In the genomic region with DNA sequence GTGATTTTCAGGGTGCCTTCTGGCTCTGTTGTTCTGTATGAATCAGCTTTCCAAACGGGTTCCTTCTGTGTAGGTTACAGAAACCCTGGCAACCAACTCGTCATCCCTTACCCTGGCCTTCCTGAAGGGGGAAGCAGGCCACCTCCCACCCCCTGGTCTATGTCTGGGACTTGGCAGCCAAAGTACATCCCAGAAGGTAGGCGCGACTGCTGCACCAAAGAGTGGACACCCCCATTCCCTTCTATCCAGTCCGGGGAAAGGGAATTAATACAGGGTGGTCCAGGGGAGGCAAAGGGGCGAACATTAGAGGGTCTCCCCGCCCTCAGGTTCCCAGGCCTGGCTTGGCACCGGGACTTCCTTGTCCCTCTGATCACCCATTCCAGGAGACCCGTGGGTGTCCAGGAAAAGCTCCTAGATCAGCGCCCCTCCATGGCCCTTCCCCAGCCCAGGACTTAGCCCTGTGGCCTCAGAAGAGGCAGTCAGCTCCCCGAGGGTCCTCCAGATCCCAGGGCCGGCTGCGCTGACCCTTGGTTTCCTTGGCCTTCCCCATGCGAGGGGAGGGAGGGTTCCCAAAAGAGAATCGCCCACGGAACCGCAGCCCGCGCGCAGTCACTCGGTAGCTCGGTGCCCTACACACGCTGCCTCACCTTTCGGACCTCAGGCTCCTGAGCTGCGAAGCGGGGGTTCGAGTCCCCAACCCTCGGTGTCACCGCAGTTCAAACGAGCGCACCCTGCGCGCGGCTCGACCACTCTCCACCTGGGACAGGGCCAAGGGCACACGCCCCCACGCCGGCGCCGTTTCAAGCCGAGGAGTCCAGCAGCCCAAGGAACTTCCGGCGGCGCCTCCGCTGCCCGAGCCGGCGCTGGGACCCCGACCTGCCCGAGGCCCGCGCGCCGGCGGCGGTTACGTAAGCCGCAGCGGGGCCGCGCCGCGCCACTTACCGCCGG, we compare ENCODE assay signal across 8 cellular contexts. TPM values are rescaled to one million over a fixed set of nuclear protein-coding genes. Genes with fewer than 3 reads are reported as not detected.
DNase-seq lines count a peak whose midpoint lies in the region; ATAC-seq, FAIRE-seq and TF ChIP-seq lines count a peak whose summit lies in the region.

A gene with protein sequence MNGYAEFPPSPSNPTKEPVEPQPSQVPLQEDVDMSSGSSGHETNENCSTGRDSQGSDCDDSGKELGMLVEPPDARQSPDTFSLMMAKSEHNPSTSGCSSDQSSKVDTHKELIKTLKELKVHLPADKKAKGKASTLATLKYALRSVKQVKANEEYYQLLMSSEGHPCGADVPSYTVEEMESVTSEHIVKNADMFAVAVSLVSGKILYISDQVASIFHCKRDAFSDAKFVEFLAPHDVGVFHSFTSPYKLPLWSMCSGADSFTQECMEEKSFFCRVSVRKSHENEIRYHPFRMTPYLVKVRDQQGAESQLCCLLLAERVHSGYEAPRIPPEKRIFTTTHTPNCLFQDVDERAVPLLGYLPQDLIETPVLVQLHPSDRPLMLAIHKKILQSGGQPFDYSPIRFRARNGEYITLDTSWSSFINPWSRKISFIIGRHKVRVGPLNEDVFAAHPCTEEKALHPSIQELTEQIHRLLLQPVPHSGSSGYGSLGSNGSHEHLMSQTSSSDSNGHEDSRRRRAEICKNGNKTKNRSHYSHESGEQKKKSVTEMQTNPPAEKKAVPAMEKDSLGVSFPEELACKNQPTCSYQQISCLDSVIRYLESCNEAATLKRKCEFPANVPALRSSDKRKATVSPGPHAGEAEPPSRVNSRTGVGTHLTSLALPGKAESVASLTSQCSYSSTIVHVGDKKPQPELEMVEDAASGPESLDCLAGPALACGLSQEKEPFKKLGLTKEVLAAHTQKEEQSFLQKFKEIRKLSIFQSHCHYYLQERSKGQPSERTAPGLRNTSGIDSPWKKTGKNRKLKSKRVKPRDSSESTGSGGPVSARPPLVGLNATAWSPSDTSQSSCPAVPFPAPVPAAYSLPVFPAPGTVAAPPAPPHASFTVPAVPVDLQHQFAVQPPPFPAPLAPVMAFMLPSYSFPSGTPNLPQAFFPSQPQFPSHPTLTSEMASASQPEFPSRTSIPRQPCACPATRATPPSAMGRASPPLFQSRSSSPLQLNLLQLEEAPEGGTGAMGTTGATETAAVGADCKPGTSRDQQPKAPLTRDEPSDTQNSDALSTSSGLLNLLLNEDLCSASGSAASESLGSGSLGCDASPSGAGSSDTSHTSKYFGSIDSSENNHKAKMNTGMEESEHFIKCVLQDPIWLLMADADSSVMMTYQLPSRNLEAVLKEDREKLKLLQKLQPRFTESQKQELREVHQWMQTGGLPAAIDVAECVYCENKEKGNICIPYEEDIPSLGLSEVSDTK (N-terminal part only) (minus strand): TSS at position 909 of the 948 bp plus-strand sequence. CDS start 10,674 bp downstream, outside the sequence.

- H3K27ac ChIP-seq in endothelial cell of umbilical vein (ENCODE audit: insufficient read depth, low read depth, low read length) (peak within 1 kb of the TSS; percentile 56), stomach smooth muscle (ENCODE audit: low read length) (peak within 1 kb of the TSS; percentile 98)

- dilution Hi-C loops in endothelial cell of umbilical vein (cut with MboI; ENCODE audit: extremely low pct_ligation_motif_present, low sequenced_read_pairs), result no loop called here

- peak; percentile 57 for DNase-seq in stimulated activated CD4-positive, alpha-beta T cell treated with anti-CD3 and anti-CD28 coated beads, Interleukin-15, amount 100 ng/mL, for 24 hours
- no peak for DNase-seq in stimulated activated CD4-positive, alpha-beta T cell treated with anti-CD3 and anti-CD28 coated beads, Interleukin-12 subunit alpha, Interleukin-12 subunit beta, amount 100 ng/mL, for 4 hours
- DNase-seq in NCI-H1694 (lab: John Stamatoyannopoulos, UW), result peak; percentile 34
- DNase-seq in activated CD4-positive, alpha-beta T cell treated with anti-CD3 and anti-CD28 coated beads, Interleukin-2, amount 50 U/mL, for 4 hours, result peak; percentile 17 to 35
- peak; percentile 65 for DNase-seq in endothelial cell of umbilical vein (ENCODE audit: low read depth, low spot score)
- peak; percentile 21 for DNase-seq in midbrain (lab: John Stamatoyannopoulos, UW)

- no peaks in the 10 kb centered on the region for H4K20me1 ChIP-seq in endothelial cell of umbilical vein (replicated peaks; ENCODE audit: control insufficient read depth, extremely low read depth, insufficient read depth, low read length)

- POLR2A ChIA-PET in endothelial cell of umbilical vein (lab: Charles Lee), result no interaction called here

- H2AFZ ChIP-seq in endothelial cell of umbilical vein (ENCODE audit: low read depth, low read length), result peak within 1 kb of the TSS; percentile 53

- no peak for FAIRE-seq in endothelial cell of umbilical vein (lab: Jason Lieb, UNC)

- TSS peak; percentile 32 for BruUV-seq in endothelial cell of umbilical vein (replicated peaks; lab: Mats Ljungman, UMichigan)

- H3K4me1 ChIP-seq in endothelial cell of umbilical vein (ENCODE audit: control insufficient read depth, extremely low read depth, insufficient read depth, low read length) (peaks cover 14% of the 10 kb centered on the region), stomach smooth muscle (ENCODE audit: control insufficient read depth, insufficient read depth, low read length) (peaks cover 56% of the 10 kb centered on the region)

- no peak for TF ChIP-seq CTCF in endothelial cell of umbilical vein (IDR thresholded peaks at IDR 0.05; ENCODE audit: extremely low read depth in 1 of 2, insufficient read depth in 1 of 2, low read depth in 1 of 2, low read length in 2 of 2)

- ATAC-seq in HG02571 (IDR thresholded peaks at IDR 0.05; ENCODE audit: unreplicated experiment), result peak; percentile 34

- no peaks in the 10 kb centered on the region for H3K9me1 ChIP-seq in endothelial cell of umbilical vein (replicated peaks; ENCODE audit: control insufficient read depth, extremely low read depth, insufficient read depth, low read length)

- H3K9ac ChIP-seq in endothelial cell of umbilical vein (replicated peaks; ENCODE audit: extremely low read depth, insufficient read depth, low read length) (peak within 1 kb of the TSS; percentile 78), stomach smooth muscle (ENCODE audit: low read length in 2 of 2) (peak within 1 kb of the TSS; percentile 95 to 99)

- peak within 1 kb of the TSS; percentile 22 to 79 (median 48) for H3K4me3 ChIP-seq in endothelial cell of umbilical vein (replicated peaks in 1 of 3; ENCODE audit: insufficient read depth in 1 of 3, low read depth in 1 of 3, low read length in 3 of 3)
- H3K4me3 ChIP-seq in stomach smooth muscle (ENCODE audit: low read length in 2 of 2), result peak within 1 kb of the TSS; percentile 88 to 97

- peak within 1 kb of the TSS; percentile 71 for H3K4me2 ChIP-seq in endothelial cell of umbilical vein (ENCODE audit: insufficient read depth, low read length)

- no peaks in the 10 kb centered on the region for H3K79me2 ChIP-seq in endothelial cell of umbilical vein (ENCODE audit: control insufficient read depth, insufficient read depth, low read length)

- intact Hi-C loops in endothelial cell of umbilical vein (cut with micrococcal nuclease), result loop anchor here (1.0 kb wide), 2 partner anchors 25 to 32 kb away; a partner anchor contains a TSS

- no peak for TF ChIP-seq POLR2A in endothelial cell of umbilical vein (IDR thresholded peaks at IDR 0.05; ENCODE audit: low read depth, low read length)

- H3K36me3 ChIP-seq in endothelial cell of umbilical vein (ENCODE audit: control insufficient read depth in 2 of 2, extremely low read depth in 1 of 2, insufficient read depth in 2 of 2, low read length in 2 of 2) (no peaks in the 10 kb centered on the region), stomach smooth muscle (ENCODE audit: control insufficient read depth in 2 of 2, insufficient read depth in 2 of 2, low read length in 2 of 2) (no peaks in the 10 kb centered on the region)

- H3K27me3 ChIP-seq in endothelial cell of umbilical vein (ENCODE audit: control insufficient read depth in 2 of 2, insufficient read depth in 2 of 2, low read length in 2 of 2), result no peaks in the 10 kb centered on the region
- H3K27me3 ChIP-seq in stomach smooth muscle (ENCODE audit: control insufficient read depth in 1 of 2, insufficient read depth in 2 of 2, low read length in 2 of 2), result no peaks in the 10 kb centered on the region

- CTCF ChIA-PET in endothelial cell of umbilical vein (lab: Charles Lee), result interaction anchor here (1.2 to 6.4 kb wide), 5 partner anchors 17 to 69 kb away, joined by 3 to 39 read pairs (median 4); no protein-coding TSS in a partner anchor

- H3K9me3 ChIP-seq in endothelial cell of umbilical vein (replicated peaks; ENCODE audit: control insufficient read depth, insufficient read depth, low read length) (no peaks in the 10 kb centered on the region), stomach smooth muscle (ENCODE audit: control insufficient read depth in 2 of 2, low read length in 2 of 2) (no peaks in the 10 kb centered on the region)

TF ChIP-seq in endothelial cell of umbilical vein, 7 proteins besides CTCF, POLR2A, EP300 and RAD21:
- no peak for TF ChIP-seq FOS (IDR thresholded peaks at IDR 0.05; ENCODE audit: borderline replicate concordance, insufficient read depth, low read length)
- TF ChIP-seq, protein P1, sequence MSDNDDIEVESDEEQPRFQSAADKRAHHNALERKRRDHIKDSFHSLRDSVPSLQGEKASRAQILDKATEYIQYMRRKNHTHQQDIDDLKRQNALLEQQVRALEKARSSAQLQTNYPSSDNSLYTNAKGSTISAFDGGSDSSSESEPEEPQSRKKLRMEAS (IDR thresholded peaks at IDR 0.05; ENCODE audit: insufficient read depth, insufficient read length), result no peak
- TF ChIP-seq GATA2 (IDR thresholded peaks at IDR 0.05; ENCODE audit: insufficient read depth, insufficient read length, low read depth, low read length), result no peak
- no peak for TF ChIP-seq JUN (IDR thresholded peaks at IDR 0.05; ENCODE audit: borderline replicate concordance, insufficient read depth, insufficient read length, low read depth)
- TF ChIP-seq MYC (IDR thresholded peaks at IDR 0.05; ENCODE audit: low read depth, low read length), result no peak
- TF ChIP-seq EZH2 (IDR thresholded peaks at IDR 0.05; ENCODE audit: borderline replicate concordance, low read depth, low read length, severe bottlenecking), result no peak
- TF ChIP-seq POLR2AphosphoS5 (IDR thresholded peaks at IDR 0.05; ENCODE audit: insufficient read depth, low read depth, low read length), result no peak

RNA-seq across cellular contexts. Expression of the gene that starts here (rescaled TPM):
- 3.3 and 3.8 TPM in 2 replicates for total RNA-seq in endothelial cell of umbilical vein
- polyA plus RNA-seq in endothelial cell of umbilical vein, result 0.60 and 0.86 TPM in 2 replicates
- polyA plus RNA-seq in endothelial cell of umbilical vein (2011; cell fraction: cytosol; rRNA removed), result 0.86 and 1.1 TPM in 2 replicates
- 3.4 and 4.6 TPM in 2 replicates for polyA plus RNA-seq in endothelial cell of umbilical vein (2011; cell fraction: nucleus; rRNA removed)
- polyA plus RNA-seq in endothelial cell of umbilical vein (2012), result 1.3 and 1.7 TPM in 2 replicates
- polyA minus RNA-seq in endothelial cell of umbilical vein, result 3.9 and 5.3 TPM in 2 replicates
- 3.7 TPM for polyA minus RNA-seq in endothelial cell of umbilical vein (2011; cell fraction: cytosol; rRNA and poly(A)+ RNA removed)
- 5.0 and 5.8 TPM in 2 replicates for polyA minus RNA-seq in endothelial cell of umbilical vein (2011; cell fraction: nucleus; rRNA and poly(A)+ RNA removed)
